ENCODE assay signal across 10 cellular contexts in the genomic region with DNA sequence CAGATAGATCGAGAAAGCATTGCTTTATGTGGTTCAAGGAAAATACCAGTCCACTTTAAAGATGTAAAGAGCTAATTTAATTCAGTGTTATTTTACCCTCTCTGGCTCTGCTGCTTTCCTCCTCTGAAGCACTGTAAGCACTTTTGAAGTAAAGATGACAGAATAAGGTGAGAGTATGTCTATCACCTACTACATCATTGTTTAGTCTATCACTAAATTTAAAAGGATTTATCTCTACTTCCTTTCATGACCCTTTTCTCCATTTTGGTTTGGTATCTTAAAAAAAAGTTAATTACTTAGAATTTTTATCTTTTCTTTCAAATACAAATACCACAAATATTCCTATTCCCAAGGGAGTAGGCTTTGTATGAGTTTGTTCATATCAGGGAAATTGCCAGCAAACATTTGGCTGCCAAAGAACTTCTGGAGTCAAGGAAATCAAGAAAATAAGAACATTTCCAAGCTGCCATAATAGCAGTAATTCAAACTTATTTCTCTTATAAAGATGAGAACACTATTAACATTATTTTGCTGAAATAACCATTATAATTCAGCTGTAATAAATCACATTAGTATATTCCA.
DNase-seq lines count a peak whose midpoint lies in the region; FAIRE-seq and TF ChIP-seq lines count a peak whose summit lies in the region.
"Had no signal": no experiment of that assay in that cellular context is flagged by ENCODE, and none has a peak within 500 bp of the region (broad histone marks: within the 10 kb centered on the region; RNA-seq: fewer than 3 reads in every experiment).

No MANE protein-coding gene starts in this region.

- peak overlapping the region; percentile 57 for H3K27ac Mint-ChIP-seq in osteocyte (ENCODE audit: unreplicated experiment)

- H3K9me3 Mint-ChIP-seq in osteocyte (ENCODE audit: unreplicated experiment): no peaks in the 10 kb centered on the region

- peaks cover 41% of the 10 kb centered on the region for H3K4me1 Mint-ChIP-seq in osteocyte (ENCODE audit: unreplicated experiment)

- H3K36me3 Mint-ChIP-seq in osteocyte (ENCODE audit: unreplicated experiment): peaks cover 14% of the 10 kb centered on the region

- in situ Hi-C loops in KBM-7 (cut with MboI; ENCODE audit: low pct_unique_long_range_greater_than_20kb, low sequenced_read_pairs): no loop called here

- no peak for TF ChIP-seq CTCF in osteocyte (IDR thresholded peaks at IDR 0.05)

- TF ChIP-seq POLR2A in GM12891 (IDR thresholded peaks at IDR 0.05; ENCODE audit: low read depth, low read length): no peak

- no peaks in the 10 kb centered on the region for H3K27me3 Mint-ChIP-seq in osteocyte (ENCODE audit: unreplicated experiment)

- H3K4me3 Mint-ChIP-seq in osteocyte (ENCODE audit: unreplicated experiment): no peak overlapping the region

- no peak for FAIRE-seq in GM12891 (lab: Jason Lieb, UNC)

- peak; percentile 18 for DNase-seq in AG08395 (ENCODE audit: low spot score)
- peak; percentile 72 for DNase-seq in LHCN-M2 (ENCODE audit: low read depth)
- peak; percentile 43 for DNase-seq in dermis blood vessel endothelial cell
- no peak for DNase-seq in osteocyte (ENCODE audit: extremely low spot score, unreplicated experiment)
- no peak for DNase-seq in HT-29 (ENCODE audit: low spot score)
- DNase-seq in KBM-7: no peak
- no peak for DNase-seq in GM12891 (ENCODE audit: insufficient read length, low spot score)
- no peak for DNase-seq in mesenteric fat pad (ENCODE audit: low spot score)
- DNase-seq: Caco-2; stimulated activated naive CD4-positive, alpha-beta T cell had no signal

TF ChIP-seq in GM12891, 5 proteins besides CTCF, POLR2A, EP300 and RAD21:
- no peak for TF ChIP-seq POU2F2 (IDR thresholded peaks at IDR 0.05; ENCODE audit: low read depth, low read length)
- no peak for TF ChIP-seq PAX5 (IDR thresholded peaks at IDR 0.05; ENCODE audit: insufficient read depth, low read length, severe bottlenecking)
- TF ChIP-seq POLR2AphosphoS5 (IDR thresholded peaks at IDR 0.05; ENCODE audit: low read depth, low read length): no peak
- no peak for TF ChIP-seq SPI1 (IDR thresholded peaks at IDR 0.05; ENCODE audit: low read depth, low read length)
- TF ChIP-seq TAF1 (IDR thresholded peaks at IDR 0.05; ENCODE audit: low read depth, low read length): no peak
TF ChIP-seq in GM12891: peak in this region for 0.

Comparison
In these comparisons a context has a peak if more than half of its experiments do, and no peak if none do; other contexts are left out.
1. DNase-seq: peak in AG08395 (single experiment), LHCN-M2 (single experiment) and dermis blood vessel endothelial cell (single experiment); none in osteocyte (single experiment), HT-29 (single experiment), KBM-7 (single experiment), GM12891 (single experiment) and mesenteric fat pad (single experiment).